ENCODE assay signal across 1 cellular context in genomic region chr2:174772492-174772801, GRCh38.
TF ChIP-seq lines count a peak whose summit lies in the region.

No MANE protein-coding gene starts in this region.

TF ChIP-seq in neural cell, 6 proteins besides CTCF, POLR2A, EP300 and RAD21 (continued from another document):
- TF ChIP-seq, protein P1, sequence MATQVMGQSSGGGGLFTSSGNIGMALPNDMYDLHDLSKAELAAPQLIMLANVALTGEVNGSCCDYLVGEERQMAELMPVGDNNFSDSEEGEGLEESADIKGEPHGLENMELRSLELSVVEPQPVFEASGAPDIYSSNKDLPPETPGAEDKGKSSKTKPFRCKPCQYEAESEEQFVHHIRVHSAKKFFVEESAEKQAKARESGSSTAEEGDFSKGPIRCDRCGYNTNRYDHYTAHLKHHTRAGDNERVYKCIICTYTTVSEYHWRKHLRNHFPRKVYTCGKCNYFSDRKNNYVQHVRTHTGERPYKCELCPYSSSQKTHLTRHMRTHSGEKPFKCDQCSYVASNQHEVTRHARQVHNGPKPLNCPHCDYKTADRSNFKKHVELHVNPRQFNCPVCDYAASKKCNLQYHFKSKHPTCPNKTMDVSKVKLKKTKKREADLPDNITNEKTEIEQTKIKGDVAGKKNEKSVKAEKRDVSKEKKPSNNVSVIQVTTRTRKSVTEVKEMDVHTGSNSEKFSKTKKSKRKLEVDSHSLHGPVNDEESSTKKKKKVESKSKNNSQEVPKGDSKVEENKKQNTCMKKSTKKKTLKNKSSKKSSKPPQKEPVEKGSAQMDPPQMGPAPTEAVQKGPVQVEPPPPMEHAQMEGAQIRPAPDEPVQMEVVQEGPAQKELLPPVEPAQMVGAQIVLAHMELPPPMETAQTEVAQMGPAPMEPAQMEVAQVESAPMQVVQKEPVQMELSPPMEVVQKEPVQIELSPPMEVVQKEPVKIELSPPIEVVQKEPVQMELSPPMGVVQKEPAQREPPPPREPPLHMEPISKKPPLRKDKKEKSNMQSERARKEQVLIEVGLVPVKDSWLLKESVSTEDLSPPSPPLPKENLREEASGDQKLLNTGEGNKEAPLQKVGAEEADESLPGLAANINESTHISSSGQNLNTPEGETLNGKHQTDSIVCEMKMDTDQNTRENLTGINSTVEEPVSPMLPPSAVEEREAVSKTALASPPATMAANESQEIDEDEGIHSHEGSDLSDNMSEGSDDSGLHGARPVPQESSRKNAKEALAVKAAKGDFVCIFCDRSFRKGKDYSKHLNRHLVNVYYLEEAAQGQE (IDR thresholded peaks at IDR 0.05; ENCODE audit: borderline replicate concordance), result no peak
- TF ChIP-seq SMC3 (conservative IDR thresholded peaks at IDR 0.05; ENCODE audit: poor library complexity), result no peak
- TF ChIP-seq EZH2 (IDR thresholded peaks at IDR 0.05; ENCODE audit: borderline replicate concordance, insufficient read depth, low read length, poor library complexity, severe bottlenecking), result no peak
